Comparison of ENCODE assay signal across 24 cellular contexts in genomic region chr12:104299842-104300481, GRCh38. TPM values are rescaled to one million over a fixed set of nuclear protein-coding genes. Genes with fewer than 3 reads are reported as not detected.
DNase-seq lines count a peak whose midpoint lies in the region; ATAC-seq and TF ChIP-seq lines count a peak whose summit lies in the region.
"Had no signal": no experiment of that assay in that cellular context is flagged by ENCODE, and none has a peak within 500 bp of the region (broad histone marks: within the 10 kb centered on the region; RNA-seq: fewer than 3 reads in every experiment).

No MANE protein-coding gene starts in this region.

- no peak for DNase-seq in activated naive CD8-positive, alpha-beta T cell treated with anti-CD3 and anti-CD28 coated beads for 36 hours
- DNase-seq in SJSA1 (ENCODE audit: low read depth in 1 of 2, low spot score in 2 of 2) (peak in 1 of 2 experiments; percentile 23), fibroblast of pulmonary artery (ENCODE audit: low read depth) (peak; percentile 47), thoracic aorta (ENCODE audit: low spot score) (no peak), lower lobe of right lung (no peak), neural progenitor cell (ENCODE audit: low spot score) (no peak), islet precursor cell (no peak)
- DNase-seq: amniotic stem cell; cerebellar nuclear complex; H7; hypothalamus; KG1; kidney glomerular epithelial cell; NCI-H1092 treated with DMSO at 0.1 percent for 48 hours; NCI-H2107; NCI-H524 treated with DMSO at 0.1 percent for 48 hours; SIG-M5; stimulated activated CD4-positive, alpha-beta T cell treated with anti-CD3 and anti-CD28 coated beads, Interleukin-15, amount 100 ng/mL, for 24 hours; T-helper 17 cell; transverse colon had no signal

- peaks cover 3% of the 10 kb centered on the region; the same call in 1 of the 2 replicates for H3K4me1 ChIP-seq in SJSA1 (replicated peaks)
- peaks cover 35 to 86% of the 10 kb centered on the region in 2 donors for H3K4me1 ChIP-seq in thoracic aorta (ENCODE audit: control insufficient read depth in 1 of 2, low read depth in 2 of 2)
- peaks cover 58% of the 10 kb centered on the region for H3K4me1 ChIP-seq in lower lobe of right lung
- no peaks in the 10 kb centered on the region for H3K4me1 ChIP-seq in neural progenitor cell

- H3K4me2 ChIP-seq in neural progenitor cell, result no peak overlapping the region

- no peaks in the 10 kb centered on the region for H3K9me3 Mint-ChIP-seq in activated naive CD8-positive, alpha-beta T cell (ENCODE audit: low read depth)
- peaks cover 2% of the 10 kb centered on the region for H3K9me3 Mint-ChIP-seq in activated naive CD8-positive, alpha-beta T cell treated with anti-CD3 and anti-CD28 coated beads for 36 hours
- H3K9me3 Mint-ChIP-seq in neural progenitor cell, result peaks cover 8% of the 10 kb centered on the region
- H3K9me3 Mint-ChIP-seq: mesothelial cell of epicardium; neural crest cell; stimulated activated effector memory CD8-positive, alpha-beta T cell treated with anti-CD3 and anti-CD28 coated beads, Interleukin-12 subunit alpha, Interleukin-12 subunit beta, amount 100 ng/mL, for 72 hours had no signal

- no peaks in the 10 kb centered on the region for H3K27me3 ChIP-seq in SJSA1 (replicated peaks)
- no peaks in the 10 kb centered on the region for H3K27me3 ChIP-seq in thoracic aorta (replicated peaks; ENCODE audit: insufficient read depth)
- no peaks in the 10 kb centered on the region for H3K27me3 ChIP-seq in lower lobe of right lung (ENCODE audit: low read depth)
- H3K27me3 ChIP-seq in neural progenitor cell, result no peaks in the 10 kb centered on the region
- H3K27me3 ChIP-seq: transverse colon had no signal

- TF ChIP-seq CTCF in fibroblast of pulmonary artery (IDR thresholded peaks at IDR 0.05; ENCODE audit: low read length, missing control alignments), result no peak
- no peak for TF ChIP-seq CTCF in thoracic aorta (IDR thresholded peaks at IDR 0.05)
- no peak for TF ChIP-seq CTCF in lower lobe of right lung (IDR thresholded peaks at IDR 0.05)
- no peak for TF ChIP-seq CTCF in neural progenitor cell (IDR thresholded peaks at IDR 0.05)

- intact Hi-C loops in lower lobe of right lung (cut with DNase I), result no loop called here

- H3K4me3 ChIP-seq in SJSA1 (no peak overlapping the region), fibroblast of pulmonary artery (replicated peaks; ENCODE audit: low read depth, low read length) (peak overlapping the region; percentile 19), thoracic aorta (peak overlapping the region; percentile 5), lower lobe of right lung (no peak overlapping the region), neural progenitor cell (no peak overlapping the region)
- H3K4me3 ChIP-seq: transverse colon had no signal

- H3K4me1 Mint-ChIP-seq in activated naive CD8-positive, alpha-beta T cell (ENCODE audit: low read depth), result peaks cover 55% of the 10 kb centered on the region
- H3K4me1 Mint-ChIP-seq in activated naive CD8-positive, alpha-beta T cell treated with anti-CD3 and anti-CD28 coated beads for 36 hours, result peaks cover 48% of the 10 kb centered on the region
- no peaks in the 10 kb centered on the region for H3K4me1 Mint-ChIP-seq in neural progenitor cell

- H3K9ac ChIP-seq in neural progenitor cell, result no peak overlapping the region

- peaks cover 20% of the 10 kb centered on the region for H3F3A ChIP-seq in neural progenitor cell (ENCODE audit: low read depth)

- peaks cover 94% of the 10 kb centered on the region for H3K79me2 ChIP-seq in neural progenitor cell (ENCODE audit: low read depth)

- H3K27me3 Mint-ChIP-seq in activated naive CD8-positive, alpha-beta T cell, result no peaks in the 10 kb centered on the region
- H3K27me3 Mint-ChIP-seq in activated naive CD8-positive, alpha-beta T cell treated with anti-CD3 and anti-CD28 coated beads for 36 hours, result no peaks in the 10 kb centered on the region
- no peaks in the 10 kb centered on the region for H3K27me3 Mint-ChIP-seq in neural progenitor cell (ENCODE audit: insufficient read depth, low read depth)
- H3K27me3 Mint-ChIP-seq: T-helper 17 cell had no signal

- H3K27ac Mint-ChIP-seq in activated naive CD8-positive, alpha-beta T cell, result peak overlapping the region; percentile 8
- H3K27ac Mint-ChIP-seq in activated naive CD8-positive, alpha-beta T cell treated with anti-CD3 and anti-CD28 coated beads for 36 hours, result no peak overlapping the region
- no peak overlapping the region for H3K27ac Mint-ChIP-seq in neural progenitor cell
- H3K27ac Mint-ChIP-seq: mesothelial cell of epicardium; stimulated activated effector memory CD8-positive, alpha-beta T cell treated with anti-CD3 and anti-CD28 coated beads, Interleukin-12 subunit alpha, Interleukin-12 subunit beta, amount 100 ng/mL, for 72 hours; T-helper 17 cell had no signal

- H3K9me3 ChIP-seq in SJSA1 (replicated peaks) (no peaks in the 10 kb centered on the region), thoracic aorta (no peaks in the 10 kb centered on the region), lower lobe of right lung (no peaks in the 10 kb centered on the region), neural progenitor cell (ENCODE audit: low read depth) (no peaks in the 10 kb centered on the region)
- H3K9me3 ChIP-seq: transverse colon had no signal

- no peak overlapping the region for H2AFZ ChIP-seq in neural progenitor cell (replicated peaks)

- H3K36me3 ChIP-seq in SJSA1 (peaks cover 88% of the 10 kb centered on the region), thoracic aorta (peaks cover 7% of the 10 kb centered on the region), lower lobe of right lung (peaks cover 37% of the 10 kb centered on the region), neural progenitor cell (no peaks in the 10 kb centered on the region)

- peaks cover 20% of the 10 kb centered on the region for H3K36me3 Mint-ChIP-seq in activated naive CD8-positive, alpha-beta T cell
- H3K36me3 Mint-ChIP-seq in activated naive CD8-positive, alpha-beta T cell treated with anti-CD3 and anti-CD28 coated beads for 36 hours, result peaks cover 49% of the 10 kb centered on the region
- peaks cover 65% of the 10 kb centered on the region for H3K36me3 Mint-ChIP-seq in neural progenitor cell

- no peak overlapping the region for H3K4me3 Mint-ChIP-seq in activated naive CD8-positive, alpha-beta T cell
- H3K4me3 Mint-ChIP-seq in activated naive CD8-positive, alpha-beta T cell treated with anti-CD3 and anti-CD28 coated beads for 36 hours, result no peak overlapping the region
- no peak overlapping the region for H3K4me3 Mint-ChIP-seq in neural progenitor cell
- H3K4me3 Mint-ChIP-seq: mesothelial cell of epicardium; neural crest cell; stimulated activated effector memory CD8-positive, alpha-beta T cell treated with anti-CD3 and anti-CD28 coated beads, Interleukin-12 subunit alpha, Interleukin-12 subunit beta, amount 100 ng/mL, for 72 hours; T-helper 17 cell had no signal

- H3K27ac ChIP-seq in SJSA1, result 0 out of 2 replicates have a peak overlapping the region, but pooled peaks have one; percentile 15
- peak overlapping the region in 1 of 2 donors; percentile 41 for H3K27ac ChIP-seq in thoracic aorta
- H3K27ac ChIP-seq in lower lobe of right lung, result no peak overlapping the region
- H3K27ac ChIP-seq in neural progenitor cell, result no peak overlapping the region

- ATAC-seq in thoracic aorta (ENCODE audit: insufficient number of reproducible peaks, low FRiP score, low read depth), result no peak
- no peak for ATAC-seq in lower lobe of right lung
- ATAC-seq: stimulated activated effector memory CD8-positive, alpha-beta T cell treated with anti-CD3 and anti-CD28 coated beads, Interleukin-12 subunit alpha, Interleukin-12 subunit beta, amount 100 ng/mL, for 72 hours; T-helper 17 cell had no signal

- peaks cover 47% of the 10 kb centered on the region for H4K20me1 ChIP-seq in neural progenitor cell (ENCODE audit: low read depth)

RNA-seq across cellular contexts. Expression of gene EID3, which starts 3.6 kb away (rescaled TPM):
- 1 to 10 TPM; 5.7 to 6.4 TPM for total RNA-seq in activated naive CD8-positive, alpha-beta T cell treated with anti-CD3 and anti-CD28 coated beads for 36 hours
- total RNA-seq in SJSA1 (2014; rRNA removed; shearing (Covaris generic)), result 2.1 and 4.8 TPM in 2 replicates
- 10 to 100 TPM; 32.7 to 33.7 TPM for total RNA-seq in thoracic aorta
- total RNA-seq in lower lobe of right lung, result 3.3 TPM
- total RNA-seq in neural progenitor cell (ENCODE audit: low replicate concordance), result 4.3 and 8.0 TPM in 2 replicates

Comparison
In these comparisons a context has a peak if more than half of its experiments do, and no peak if none do; other contexts are left out.
1. H3K4me3 ChIP-seq: peak in fibroblast of pulmonary artery (single experiment) and thoracic aorta (single experiment); none in SJSA1 (single experiment), lower lobe of right lung (single experiment) and neural progenitor cell (single experiment).